In genomic region chrX:39194673-39195072, GRCh38 we compare ENCODE assay signal across 17 cellular contexts.
"Had no signal": no experiment of that assay in that cellular context is flagged by ENCODE, and none has a peak within 500 bp of the region (broad histone marks: within the 10 kb centered on the region; RNA-seq: fewer than 3 reads in every experiment).

No MANE protein-coding gene starts in this region.

- H3K36me3 ChIP-seq: adrenal gland, gastroesophageal sphincter had no signal

- H3K27me3 Mint-ChIP-seq: activated T-helper 17 cell treated with anti-CD3 and anti-CD28 coated beads, Interleukin-2, amount 50 U/mL, for 72 hours had no signal

- H3K4me3 ChIP-seq: adrenal gland, body of pancreas, gastroesophageal sphincter had no signal

- H3K36me3 Mint-ChIP-seq: WTC11 had no signal

- DNase-seq: activated CD4-positive, alpha-beta T cell treated with anti-CD3 and anti-CD28 coated beads, Interleukin-2, amount 10 ng/mL, durations not matched to agents 7 days and 5 days; activated naive CD4-positive, alpha-beta T cell treated with anti-CD3 and anti-CD28 coated beads, Interleukin-2, amount 50 U/mL, for 16 hours; activated T-cell treated with anti-CD3 and anti-CD28 coated beads for 4 hours; adrenal gland; effector memory CD8-positive, alpha-beta T cell; kidney glomerular epithelial cell; midbrain; stimulated activated CD4-positive, alpha-beta T cell treated with anti-CD3 and anti-CD28 coated beads, Interleukin-15, amount 100 ng/mL, for 24 hours; stimulated activated CD4-positive, alpha-beta T cell treated with anti-CD3 and anti-CD28 coated beads, Interleukin-4, amount 100 ng/mL, for 24 hours had no signal

- H3K27ac ChIP-seq: adrenal gland, body of pancreas, epithelial cell of prostate, gastroesophageal sphincter had no signal

- H3K27me3 ChIP-seq: body of pancreas, gastroesophageal sphincter had no signal

- ATAC-seq: activated T-helper 17 cell treated with anti-CD3 and anti-CD28 coated beads, Interleukin-2, amount 50 U/mL, for 72 hours; effector memory CD8-positive, alpha-beta T cell; gastroesophageal sphincter had no signal

- H3K27ac Mint-ChIP-seq: activated T-helper 17 cell treated with anti-CD3 and anti-CD28 coated beads, Interleukin-2, amount 50 U/mL, for 72 hours; dendritic cell treated with granulocyte-macrophage colony-stimulating factor and Interleukin-4, amounts not matched to agents 40 ng/mL and 50 ng/mL, for 4 days; WTC11 had no signal

- H3K9me3 Mint-ChIP-seq: activated T-helper 17 cell treated with anti-CD3 and anti-CD28 coated beads, Interleukin-2, amount 50 U/mL, for 72 hours; central memory CD8-positive, alpha-beta T cell; dendritic cell treated with granulocyte-macrophage colony-stimulating factor and Interleukin-4, amounts not matched to agents 40 ng/mL and 50 ng/mL, for 4 days; effector memory CD8-positive, alpha-beta T cell; stimulated activated naive CD8-positive, alpha-beta T cell treated with anti-CD3 and anti-CD28 coated beads, Interleukin-15, Interleukin-2, amounts not matched to agents 100 ng/mL and 50 ng/mL, for 24 hours; WTC11 had no signal

- H3K4me3 Mint-ChIP-seq: activated CD4-positive, alpha-beta T cell treated with anti-CD3 and anti-CD28 coated beads, Interleukin-2, amount 10 ng/mL, durations not matched to agents 7 days and 5 days; central memory CD8-positive, alpha-beta T cell; dendritic cell treated with granulocyte-macrophage colony-stimulating factor and Interleukin-4, amounts not matched to agents 40 ng/mL and 50 ng/mL, for 4 days; effector memory CD8-positive, alpha-beta T cell; stimulated activated naive CD8-positive, alpha-beta T cell treated with anti-CD3 and anti-CD28 coated beads, Interleukin-15, Interleukin-2, amounts not matched to agents 100 ng/mL and 50 ng/mL, for 24 hours had no signal

- H3K9me3 ChIP-seq: adrenal gland, body of pancreas, gastroesophageal sphincter had no signal

- H3K4me1 ChIP-seq: adrenal gland, gastroesophageal sphincter had no signal
